Comparison of ENCODE assay signal across 20 cellular contexts in genomic region chr15:61724276-61724939, GRCh38.
DNase-seq lines count a peak whose midpoint lies in the region; ATAC-seq, FAIRE-seq and TF ChIP-seq lines count a peak whose summit lies in the region.
"Had no signal": no experiment of that assay in that cellular context is flagged by ENCODE, and none has a peak within 500 bp of the region (broad histone marks: within the 10 kb centered on the region; RNA-seq: fewer than 3 reads in every experiment).

No MANE protein-coding gene starts in this region.

- H3K27me3 ChIP-seq in right cardiac atrium (ENCODE audit: control insufficient read depth, insufficient read depth): no peaks in the 10 kb centered on the region
- no peaks in the 10 kb centered on the region for H3K27me3 ChIP-seq in uterus
- H3K27me3 ChIP-seq: BLaER1 treated with 17β-estradiol and CSF1 and Interleukin-3, amounts not matched to agents 10 nM and 100 nM had no signal

- ATAC-seq in right cardiac atrium: no peak
- ATAC-seq in left ventricle myocardium superior: no peak
- ATAC-seq: CD8-positive, alpha-beta T cell; GM23338; HCT116 had no signal

- H3K4me1 ChIP-seq in right cardiac atrium (ENCODE audit: control insufficient read depth, insufficient read depth, low read length) (no peaks in the 10 kb centered on the region), uterus (peaks cover 0 to under 1% of the 10 kb centered on the region in 2 donors)
- H3K4me1 ChIP-seq: BLaER1 treated with 17β-estradiol and CSF1 and Interleukin-3, amounts not matched to agents 10 nM and 100 nM had no signal

- H3K27ac ChIP-seq in right cardiac atrium (ENCODE audit: low read length) (no peak overlapping the region), uterus (peak overlapping the region; percentile 39 to 43)
- H3K27ac ChIP-seq: BLaER1 treated with 17β-estradiol and CSF1 and Interleukin-3, amounts not matched to agents 10 nM and 100 nM; HL-60 had no signal

- WGBS in right cardiac atrium: 89% methylated on average over 12 of the region's 12 CpGs

- no peak for TF ChIP-seq CTCF in uterus (IDR thresholded peaks at IDR 0.05)

- no peak for TF ChIP-seq POLR2A in uterus (IDR thresholded peaks at IDR 0.05)
- TF ChIP-seq POLR2A in erythroblast (IDR thresholded peaks at IDR 0.05; ENCODE audit: low read length): no peak

- DNase-seq in right cardiac atrium (peak in 2 of 3 donors; percentile 45 to 54), left ventricle myocardium superior (no peak), fibroblast of gingiva (ENCODE audit: low read depth) (peak; percentile 81), uterus (peak; percentile 35 to 53), NCI-H1930 (lab: John Stamatoyannopoulos, UW) (no peak), erythroblast (lab: John Stamatoyannopoulos, UW) (no peak), kidney tubule cell (ENCODE audit: low spot score) (no peak)
- DNase-seq: 8988T; Calu3; CD8-positive, alpha-beta T cell; GDM1; HFFc6 had no signal

- FAIRE-seq in endometrium (lab: Jason Lieb, UNC): peak; percentile 92
- FAIRE-seq: GM12892, GM18507, H54 had no signal

- H3K9me3 ChIP-seq in right cardiac atrium (ENCODE audit: control insufficient read depth, low read length) (no peaks in the 10 kb centered on the region), uterus (no peaks in the 10 kb centered on the region)
- H3K9me3 ChIP-seq: BLaER1 treated with 17β-estradiol and CSF1 and Interleukin-3, amounts not matched to agents 10 nM and 100 nM had no signal

- H3K4me3 ChIP-seq in right cardiac atrium (ENCODE audit: low read length): no peak overlapping the region
- no peak overlapping the region for H3K4me3 ChIP-seq in uterus
- H3K4me3 ChIP-seq: BLaER1 treated with 17β-estradiol and CSF1 and Interleukin-3, amounts not matched to agents 10 nM and 100 nM; GM23338 had no signal

- intact Hi-C loops in right cardiac atrium (cut with DNase I) (no loop called here), left ventricle myocardium superior (cut with micrococcal nuclease) (no loop called here), uterus (cut with DNase I; ENCODE audit: low total_unique reads) (no loop called here)

- no peaks in the 10 kb centered on the region for H3K36me3 ChIP-seq in uterus
- H3K36me3 ChIP-seq: BLaER1 treated with 17β-estradiol and CSF1 and Interleukin-3, amounts not matched to agents 10 nM and 100 nM had no signal

Comparison
In these comparisons a context has a peak if more than half of its experiments do, and no peak if none do; other contexts are left out.
1. DNase-seq: peak in right cardiac atrium (2 of 3), fibroblast of gingiva (single experiment) and uterus (2 of 2); none in left ventricle myocardium superior (single experiment), NCI-H1930 (0 of 2), erythroblast (0 of 2) and kidney tubule cell (single experiment).